ENCODE assay signal across 11 cellular contexts in the genomic region with DNA sequence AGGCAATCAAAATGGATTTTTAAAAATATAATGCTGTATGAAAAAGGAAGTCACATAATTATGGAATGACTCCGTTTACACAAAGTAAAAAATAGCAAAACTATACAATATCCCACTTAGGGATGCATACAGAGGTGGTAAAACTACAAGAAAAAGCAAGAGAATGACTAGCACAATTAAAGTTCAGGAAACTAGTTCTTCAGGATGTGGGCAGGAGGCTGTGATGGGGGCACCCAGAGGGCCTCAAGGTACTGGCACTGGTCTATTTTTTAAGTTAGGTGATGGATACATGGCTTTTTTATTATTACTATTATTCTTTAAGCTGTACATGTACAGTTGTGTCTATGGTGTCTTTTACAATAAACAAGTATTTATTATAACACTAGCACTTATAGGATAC. TPM values are rescaled to one million over a fixed set of nuclear protein-coding genes. Genes with fewer than 3 reads are reported as not detected.
A peak's percentile ranks its signal among the peaks of the same experiment; 100 is the strongest.
DNase-seq lines count a peak whose midpoint lies in the region; ATAC-seq and TF ChIP-seq lines count a peak whose summit lies in the region.
"Had no signal": no experiment of that assay in that cellular context is flagged by ENCODE, and none has a peak within 500 bp of the region (broad histone marks: within the 10 kb centered on the region; RNA-seq: fewer than 3 reads in every experiment).

No MANE protein-coding gene starts in this region.

- peaks cover 26 to 39% of the 10 kb centered on the region in 2 donors for H3K36me3 Mint-ChIP-seq in CD4-positive, alpha-beta memory T cell
- H3K36me3 Mint-ChIP-seq in stimulated activated memory B cell treated with anti-CD40 and anti-IgM and Interleukin-4, amounts not matched to agents 10 μg/mL and 1 μg/mL and 100 μg/mL, for 72 hours = peaks cover 30% of the 10 kb centered on the region

- H3K9me2 ChIP-seq in PC-9 (ENCODE audit: insufficient read depth) = no peaks in the 10 kb centered on the region

- H3K9ac ChIP-seq in duodenal mucosa (ENCODE audit: low read depth in 1 of 2, low read length in 2 of 2) = peak overlapping the region; percentile 92 to 99

- peaks cover 29 to 53% (median 34%) of the 10 kb centered on the region in 4 donors for H3K4me1 Mint-ChIP-seq in CD4-positive, alpha-beta memory T cell
- peaks cover 39% of the 10 kb centered on the region for H3K4me1 Mint-ChIP-seq in stimulated activated memory B cell treated with anti-CD40 and anti-IgM and Interleukin-4, amounts not matched to agents 10 μg/mL and 1 μg/mL and 100 μg/mL, for 72 hours

- H3K9me3 ChIP-seq in CD4-positive, alpha-beta memory T cell (ENCODE audit: control insufficient read depth in 1 of 2, low read length in 2 of 2) = no peaks in the 10 kb centered on the region
- H3K9me3 ChIP-seq in PC-9 (ENCODE audit: insufficient read depth, low read depth) = no peaks in the 10 kb centered on the region
- H3K9me3 ChIP-seq in duodenal mucosa (ENCODE audit: control insufficient read depth in 1 of 2, low read length in 2 of 2) = no peaks in the 10 kb centered on the region
- no peaks in the 10 kb centered on the region for H3K9me3 ChIP-seq in osteoblast (ENCODE audit: low read depth, low read length)
- H3K9me3 ChIP-seq: upper lobe of right lung had no signal

- H3K4me2 ChIP-seq in PC-9 (peak overlapping the region; percentile 95), osteoblast (ENCODE audit: insufficient read depth, low read length) (peak overlapping the region; percentile 94)

- H3F3A ChIP-seq in PC-9 (ENCODE audit: insufficient read depth, low read depth) = peaks cover 47% of the 10 kb centered on the region

- no peak for DNase-seq in CD4-positive, alpha-beta memory T cell
- DNase-seq in PC-9 (no peak), osteoblast (ENCODE audit: insufficient read length, low spot score, missing footprints) (peak; percentile 66), HuH-7.5 (ENCODE audit: low spot score) (no peak)
- DNase-seq in activated effector memory CD4-positive, alpha-beta T cell treated with Interleukin-2 at 50 U/mL for 16 hours = no peak
- DNase-seq: DMS79, upper lobe of right lung had no signal

- H2AFZ ChIP-seq in PC-9 = no peak overlapping the region
- no peak overlapping the region for H2AFZ ChIP-seq in osteoblast (ENCODE audit: low read length)

- H3K4me3 ChIP-seq in CD4-positive, alpha-beta memory T cell (ENCODE audit: low read length in 2 of 2) = peak overlapping the region in 1 of 2 donors; percentile 96
- H3K4me3 ChIP-seq in PC-9 (peak overlapping the region; percentile 94; the same call in 1 of the 2 replicates), duodenal mucosa (ENCODE audit: low read depth in 1 of 2, low read length in 2 of 2) (peak overlapping the region; percentile 81 to 93), osteoblast (ENCODE audit: insufficient read depth, low read length) (no peak overlapping the region)

- no TSS peak for BruUV-seq in PC-9 (replicated peaks; lab: Mats Ljungman, UMichigan)

- H3K9me3 Mint-ChIP-seq in CD4-positive, alpha-beta memory T cell = peaks cover 0 to 2% (median 0%) of the 10 kb centered on the region in 8 donors
- no peaks in the 10 kb centered on the region for H3K9me3 Mint-ChIP-seq in stimulated activated memory B cell treated with anti-CD40 and anti-IgM and Interleukin-4, amounts not matched to agents 10 μg/mL and 1 μg/mL and 100 μg/mL, for 72 hours

- intact Hi-C loops in CD4-positive, alpha-beta memory T cell (cut with micrococcal nuclease) = loop anchor here (1.0 kb wide), 1 partner anchor 14 kb away; no protein-coding TSS in a partner anchor
- intact Hi-C loops in PC-9 (cut with micrococcal nuclease; ENCODE audit: unreplicated experiment) = loop anchor here (5.0 to 10.0 kb wide), 3 partner anchors 334 to 662 kb away; partner anchors contain the start of genes C1orf122, MTF1 and YRDC

- peaks cover 0 to 2% of the 10 kb centered on the region in 2 donors for H3K27me3 Mint-ChIP-seq in CD4-positive, alpha-beta memory T cell
- H3K27me3 Mint-ChIP-seq in stimulated activated memory B cell treated with anti-CD40 and anti-IgM and Interleukin-4, amounts not matched to agents 10 μg/mL and 1 μg/mL and 100 μg/mL, for 72 hours = no peaks in the 10 kb centered on the region

- peaks cover 17% of the 10 kb centered on the region for H3K36me3 ChIP-seq in CD4-positive, alpha-beta memory T cell (ENCODE audit: insufficient read depth, low read length)
- H3K36me3 ChIP-seq in PC-9 (ENCODE audit: low read depth) = peaks cover 14% of the 10 kb centered on the region
- H3K36me3 ChIP-seq in duodenal mucosa (ENCODE audit: control insufficient read depth in 1 of 2, insufficient read depth in 2 of 2, low read length in 2 of 2) = peaks cover 11 to 15% of the 10 kb centered on the region in 2 donors
- peaks cover 19% of the 10 kb centered on the region for H3K36me3 ChIP-seq in osteoblast (ENCODE audit: insufficient read depth, low read length)

- H3K27ac ChIP-seq in CD4-positive, alpha-beta memory T cell (ENCODE audit: low read depth, low read length) = peak overlapping the region; percentile 96
- 0 out of 2 replicates have a peak overlapping the region, but pooled peaks have one; percentile 66 for H3K27ac ChIP-seq in PC-9
- H3K27ac ChIP-seq in duodenal mucosa (ENCODE audit: low read depth, low read length) = no peak overlapping the region
- peak overlapping the region; percentile 35 for H3K27ac ChIP-seq in osteoblast (ENCODE audit: low read depth, low read length)

- ATAC-seq in GM19455 (IDR thresholded peaks at IDR 0.05; ENCODE audit: unreplicated experiment) = no peak
- ATAC-seq in stimulated activated memory B cell treated with anti-CD40 and anti-IgM and Interleukin-4, amounts not matched to agents 10 μg/mL and 1 μg/mL and 100 μg/mL, for 72 hours = no peak
- ATAC-seq: left colon, upper lobe of right lung had no signal

- no peaks in the 10 kb centered on the region; the same call in 1 of the 2 replicates for H4K20me1 ChIP-seq in PC-9 (ENCODE audit: insufficient read depth)
- H4K20me1 ChIP-seq in osteoblast (ENCODE audit: insufficient read depth, low read length) = peaks cover 10% of the 10 kb centered on the region

- POLR2A ChIA-PET in CD4-positive, alpha-beta memory T cell (lab: Charles Lee; ENCODE audit: partially characterized antibody) = interaction anchor here (0.6 to 10.8 kb wide), 4 partner anchors 9 to 41 kb away, joined by 3 to 229 read pairs (median 116); partner anchors contain the start of gene MEAF6
- POLR2A ChIA-PET in PC-9 (lab: Charles Lee; ENCODE audit: unreplicated experiment) = interaction anchor here (0.6 kb wide), 1 partner anchor 18 kb away, joined by 4 read pairs; no protein-coding TSS in a partner anchor

- H3K4me1 ChIP-seq in CD4-positive, alpha-beta memory T cell (ENCODE audit: insufficient read depth, low read length) = peaks cover 29% of the 10 kb centered on the region
- H3K4me1 ChIP-seq in PC-9 (replicated peaks; ENCODE audit: insufficient read depth) (peaks cover 45% of the 10 kb centered on the region), duodenal mucosa (ENCODE audit: control insufficient read depth in 1 of 2, insufficient read depth in 2 of 2, low read length in 2 of 2) (peaks cover 42 to 56% of the 10 kb centered on the region in 2 donors), osteoblast (ENCODE audit: insufficient read depth, low read length) (peaks cover 62% of the 10 kb centered on the region)

- TF ChIP-seq CTCF in PC-9 (conservative IDR thresholded peaks at IDR 0.05) (no peak), osteoblast (IDR thresholded peaks at IDR 0.05; ENCODE audit: extremely low read depth, low read depth, low read length) (no peak)

- H3K79me2 ChIP-seq in PC-9 (ENCODE audit: low read depth) (peaks cover 59% of the 10 kb centered on the region), osteoblast (ENCODE audit: insufficient read depth, low read length) (peaks cover 45% of the 10 kb centered on the region)

- CTCF ChIA-PET in CD4-positive, alpha-beta memory T cell (lab: Charles Lee; ENCODE audit: partially characterized antibody) = interaction anchor here (0.8 to 10.6 kb wide), 4 partner anchors 14 to 37 kb away, joined by 3 to 219 read pairs (median 52); no protein-coding TSS in a partner anchor
- CTCF ChIA-PET in PC-9 (lab: Charles Lee) = interaction anchor here (1.5 kb wide), 1 partner anchor 41 kb away, joined by 8 read pairs; the partner anchor contains the start of gene MEAF6

- peak overlapping the region; percentile 81 to 98 (median 94) for H3K4me3 Mint-ChIP-seq in CD4-positive, alpha-beta memory T cell
- H3K4me3 Mint-ChIP-seq in stimulated activated memory B cell treated with anti-CD40 and anti-IgM and Interleukin-4, amounts not matched to agents 10 μg/mL and 1 μg/mL and 100 μg/mL, for 72 hours = no peak overlapping the region

- H3K27ac Mint-ChIP-seq in CD4-positive, alpha-beta memory T cell = peak overlapping the region; percentile 81 to 100 (median 93)
- H3K27ac Mint-ChIP-seq in stimulated activated memory B cell treated with anti-CD40 and anti-IgM and Interleukin-4, amounts not matched to agents 10 μg/mL and 1 μg/mL and 100 μg/mL, for 72 hours = no peak overlapping the region

- no peaks in the 10 kb centered on the region for H3K27me3 ChIP-seq in CD4-positive, alpha-beta memory T cell (ENCODE audit: insufficient read depth, low read length)
- no peaks in the 10 kb centered on the region for H3K27me3 ChIP-seq in PC-9 (ENCODE audit: insufficient read depth, low read depth)
- H3K27me3 ChIP-seq in duodenal mucosa (ENCODE audit: control insufficient read depth in 1 of 2, insufficient read depth in 2 of 2, low read length in 2 of 2) = no peaks in the 10 kb centered on the region
- no peaks in the 10 kb centered on the region for H3K27me3 ChIP-seq in osteoblast (ENCODE audit: insufficient read depth, low read length)
- H3K27me3 ChIP-seq: upper lobe of right lung had no signal

RNA-seq across cellular contexts. Expression of gene ZC3H12A, which starts 1.4 kb away (rescaled TPM):
- total RNA-seq in CD4-positive, alpha-beta memory T cell = 10 to 100 TPM; 54.6 to 60.7 TPM
- 10 to 100 TPM; 10.6 to 19.9 TPM for polyA plus RNA-seq in CD4-positive, alpha-beta memory T cell
- total RNA-seq in PC-9 (2021) (18.7 and 18.9 TPM in 2 replicates), osteoblast (11.5 and 13.0 TPM in 2 replicates)

RNA-seq across cellular contexts. Expression of gene MEAF6, which starts 41.6 kb away (rescaled TPM):
- 10 to 100 TPM; 97.9 to 98.2 TPM for total RNA-seq in CD4-positive, alpha-beta memory T cell
- polyA plus RNA-seq in CD4-positive, alpha-beta memory T cell = 100 to 1,000 TPM; 132 to 221 TPM
- 72.3 and 88.7 TPM in 2 replicates for total RNA-seq in PC-9 (2021)
- 62.8 and 64.1 TPM in 2 replicates for total RNA-seq in osteoblast
